ENCODE assay signal across 17 cellular contexts in genomic region chr1:32810358-32810757, GRCh38. TPM values are rescaled to one million over a fixed set of nuclear protein-coding genes. Genes with fewer than 3 reads are reported as not detected.
DNase-seq lines count a peak whose midpoint lies in the region; ATAC-seq, FAIRE-seq and TF ChIP-seq lines count a peak whose summit lies in the region.
"Had no signal": no experiment of that assay in that cellular context is flagged by ENCODE, and none has a peak within 500 bp of the region (broad histone marks: within the 10 kb centered on the region; RNA-seq: fewer than 3 reads in every experiment).

No MANE protein-coding gene starts in this region.

- DNase-seq in activated naive CD4-positive, alpha-beta T cell (lab: John Stamatoyannopoulos, UW) = no peak
- DNase-seq in K562 (ENCODE audit: extremely low read depth in 1 of 4, low spot score in 3 of 4) = no peak
- DNase-seq in islet precursor cell = peak; percentile 61
- no peak for DNase-seq in occipital lobe (lab: John Stamatoyannopoulos, UW)
- DNase-seq in activated T-cell treated with anti-CD3 and anti-CD28 coated beads, Interleukin-2, amount 50 U/mL, for 4 hours = no peak
- no peak for DNase-seq in foreskin fibroblast
- DNase-seq: AML-193; CD4-positive, alpha-beta T cell; DMS153; DMS79 treated with DMSO at 0.1 percent for 48 hours; GF-D8; H9 had no signal

- TF ChIP-seq CTCF in K562 (IDR thresholded peaks at IDR 0.05 in 2 of 3, conservative IDR thresholded peaks at IDR 0.05 in 1 of 3; ENCODE audit: insufficient read depth in 2 of 3, low read depth in 1 of 3, low read length in 3 of 3) (no peak), foreskin fibroblast (IDR thresholded peaks at IDR 0.05; ENCODE audit: low read depth, low read length) (no peak)

- no peaks in the 10 kb centered on the region for H3K27me3 ChIP-seq in K562 (ENCODE audit: control insufficient read depth in 2 of 2, insufficient read depth in 2 of 2, low read length in 2 of 2)

- in situ Hi-C loops in K562 (cut with MboI) = no loop called here

- 96% methylated on average over 5 of the region's 5 CpGs for WGBS in K562 (ENCODE audit: insufficient coverage, low coverage, missing lambda C conversion rate)

- no peak overlapping the region for H3K4me2 ChIP-seq in K562 (ENCODE audit: insufficient read depth, low read length)
- H3K4me2 ChIP-seq: A549 had no signal

- ATAC-seq in K562 = no peak
- no peak for ATAC-seq in activated T-cell treated with anti-CD3 and anti-CD28 coated beads, Interleukin-2, amount 50 U/mL, for 4 hours
- ATAC-seq: A549 had no signal

- TF ChIP-seq POLR2A in K562 (conservative IDR thresholded peaks at IDR 0.05) = no peak

- no TSS peak for BruUV-seq in K562 (replicated peaks; lab: Mats Ljungman, UMichigan)

- H3K9me3 ChIP-seq in K562 (replicated peaks; ENCODE audit: control insufficient read depth, insufficient read depth, low read depth, low read length) = no peaks in the 10 kb centered on the region
- H3K9me3 ChIP-seq: A549 had no signal

- H3K36me3 ChIP-seq in K562 (ENCODE audit: control insufficient read depth, insufficient read depth, low read length) = peaks cover 92% of the 10 kb centered on the region

- no peak overlapping the region for H2AFZ ChIP-seq in K562 (ENCODE audit: low read depth, low read length)

- peaks cover 45% of the 10 kb centered on the region for H4K20me1 ChIP-seq in K562 (replicated peaks; ENCODE audit: control insufficient read depth, insufficient read depth, low read length)

- peak overlapping the region; percentile 21 for H3K27ac Mint-ChIP-seq in activated naive CD4-positive, alpha-beta T cell treated with anti-CD3 and anti-CD28 coated beads, Interleukin-2, amount 50 U/mL, for 24 hours
- H3K27ac Mint-ChIP-seq: CD4-positive, alpha-beta T cell had no signal

- 0 out of 4 replicates have a peak overlapping the region, but pooled peaks of 1 of the 2 experiments have one; percentile 39 for H3K9ac ChIP-seq in K562 (ENCODE audit: insufficient read depth in 1 of 2, low read depth in 2 of 2, low read length in 2 of 2)

- H3K9me3 Mint-ChIP-seq in activated naive CD4-positive, alpha-beta T cell treated with anti-CD3 and anti-CD28 coated beads, Interleukin-2, amount 50 U/mL, for 24 hours = no peaks in the 10 kb centered on the region
- no peaks in the 10 kb centered on the region for H3K9me3 Mint-ChIP-seq in activated T-cell treated with anti-CD3 and anti-CD28 coated beads, Interleukin-2, amount 50 U/mL, for 4 hours
- H3K9me3 Mint-ChIP-seq: CD4-positive, alpha-beta T cell had no signal

- H3K4me3 ChIP-seq in K562 (no peak overlapping the region), foreskin fibroblast (ENCODE audit: low read depth in 1 of 2, low read length in 2 of 2) (no peak overlapping the region)
- H3K4me3 ChIP-seq: A549 had no signal

- intact Hi-C loops in K562 (cut with micrococcal nuclease) = no loop called here

- H3K4me3 Mint-ChIP-seq in activated naive CD4-positive, alpha-beta T cell treated with anti-CD3 and anti-CD28 coated beads, Interleukin-2, amount 50 U/mL, for 24 hours = no peak overlapping the region
- H3K4me3 Mint-ChIP-seq in activated T-cell treated with anti-CD3 and anti-CD28 coated beads, Interleukin-2, amount 50 U/mL, for 4 hours = no peak overlapping the region
- H3K4me3 Mint-ChIP-seq: CD4-positive, alpha-beta T cell; H9 had no signal

- H3K36me3 Mint-ChIP-seq in activated naive CD4-positive, alpha-beta T cell treated with anti-CD3 and anti-CD28 coated beads, Interleukin-2, amount 50 U/mL, for 24 hours = peaks cover 40% of the 10 kb centered on the region
- peaks cover 72% of the 10 kb centered on the region for H3K36me3 Mint-ChIP-seq in activated T-cell treated with anti-CD3 and anti-CD28 coated beads, Interleukin-2, amount 50 U/mL, for 4 hours (ENCODE audit: insufficient read depth)

- H3K9me1 ChIP-seq in K562 (ENCODE audit: control insufficient read depth, insufficient read depth, low read length) = no peaks in the 10 kb centered on the region

- TF ChIP-seq RAD21 in K562 (CRISPR knock-in tag; conservative IDR thresholded peaks at IDR 0.05 in 1 of 2, IDR thresholded peaks at IDR 0.05 in 1 of 2) = no peak

- FAIRE-seq in K562 (lab: Jason Lieb, UNC) = no peak
- FAIRE-seq: A549, H1 had no signal

- peaks cover 16 to 24% of the 10 kb centered on the region in 2 experiments; a peak in 4 of 5 replicates for H3K4me1 ChIP-seq in K562 (replicated peaks in 1 of 2; ENCODE audit: control insufficient read depth in 2 of 2, insufficient read depth in 2 of 2, low read length in 2 of 2)

- POLR2A ChIA-PET in K562 (lab: Yijun Ruan, JAX) = interaction anchor here (0.9 to 1.3 kb wide), 6 partner anchors 8 to 183 kb away, joined by 3 to 7 read pairs (median 3); no protein-coding TSS in a partner anchor

- TF ChIP-seq EP300 in K562 (IDR thresholded peaks at IDR 0.05; ENCODE audit: low read length) = no peak

- CTCF ChIA-PET in K562 (lab: Yijun Ruan, JAX; ENCODE audit: low intra/inter-chr PET ratio) = no interaction called here

- peaks cover 62% of the 10 kb centered on the region for H3K4me1 Mint-ChIP-seq in activated naive CD4-positive, alpha-beta T cell treated with anti-CD3 and anti-CD28 coated beads, Interleukin-2, amount 50 U/mL, for 24 hours
- H3K4me1 Mint-ChIP-seq in activated T-cell treated with anti-CD3 and anti-CD28 coated beads, Interleukin-2, amount 50 U/mL, for 4 hours (ENCODE audit: low read depth) = peaks cover 47% of the 10 kb centered on the region

- peaks cover 85% of the 10 kb centered on the region for H3K79me2 ChIP-seq in K562 (ENCODE audit: control insufficient read depth, insufficient read depth, low read length)

- no peaks in the 10 kb centered on the region for H3K27me3 Mint-ChIP-seq in activated naive CD4-positive, alpha-beta T cell treated with anti-CD3 and anti-CD28 coated beads, Interleukin-2, amount 50 U/mL, for 24 hours
- no peaks in the 10 kb centered on the region for H3K27me3 Mint-ChIP-seq in activated T-cell treated with anti-CD3 and anti-CD28 coated beads, Interleukin-2, amount 50 U/mL, for 4 hours (ENCODE audit: low read depth)
- H3K27me3 Mint-ChIP-seq: CD4-positive, alpha-beta T cell had no signal

- H3K27ac ChIP-seq in K562 (ENCODE audit: extremely low read depth, low read depth, low read length) = no peak overlapping the region
- H3K27ac ChIP-seq: 22Rv1, A549, C4-2B had no signal

TF ChIP-seq in K562, 482 proteins besides CTCF, POLR2A, EP300 and RAD21 (continues in another document):
- TF ChIP-seq ATF1 (CRISPR knock-in tag; IDR thresholded peaks at IDR 0.05) = no peak
- no peak for TF ChIP-seq ATF1 (tag; IDR thresholded peaks at IDR 0.05)
- no peak for TF ChIP-seq ESRRB (CRISPR knock-in tag; IDR thresholded peaks at IDR 0.05; ENCODE audit: borderline replicate concordance)
- no peak for TF ChIP-seq ARHGAP35 (IDR thresholded peaks at IDR 0.05; ENCODE audit: partially characterized antibody)
- TF ChIP-seq ZNF699 (CRISPR knock-in tag; IDR thresholded peaks at IDR 0.05; ENCODE audit: insufficient replicate concordance) = no peak
- peak; percentile 45; the same call in 1 of the 2 replicates for TF ChIP-seq RBFOX2 (IDR thresholded peaks at IDR 0.05; ENCODE audit: low read depth, low read length)
- no peak for TF ChIP-seq GATA2 (CRISPR knock-in tag; IDR thresholded peaks at IDR 0.05)
- TF ChIP-seq MTA1 (IDR thresholded peaks at IDR 0.05; ENCODE audit: borderline replicate concordance) = no peak
- peak; percentile 29; the same call in 1 of the 2 replicates for TF ChIP-seq POLR2G (IDR thresholded peaks at IDR 0.05; ENCODE audit: low read depth, low read length)
- no peak for TF ChIP-seq CBFB (CRISPR knock-in tag; IDR thresholded peaks at IDR 0.05)

RNA-seq across cellular contexts. Expression of gene YARS1, which starts 6.8 kb away (rescaled TPM):
- total RNA-seq in K562 (2011; cell fraction: chromatin; rRNA removed; ENCODE audit: low replicate concordance) = 469 and 618 TPM in 2 replicates
- 286 and 302 TPM in 2 replicates for total RNA-seq in K562 (2011; cell fraction: nucleolus; rRNA removed)
- total RNA-seq in K562 (2011; cell fraction: nucleoplasm; rRNA removed) = 416 and 469 TPM in 2 replicates
- 336 and 418 TPM in 2 replicates for total RNA-seq in K562 (2014; rRNA removed)
- 207 and 229 TPM in 2 replicates for total RNA-seq in K562 (2014; rRNA removed; fragmentation: Illumina TruSeq; extraction: Trizol)
- 127 TPM in 2 replicates for total RNA-seq in K562 (2015; rRNA removed; fragmentation: Illumina TruSeq; extraction: Trizol)
- total RNA-seq in K562 (2021) = 276 and 306 TPM in 2 replicates
- 166 and 174 TPM in 2 replicates for polyA plus RNA-seq in K562 (2011; rRNA removed)
- 69.3 and 114 TPM in 2 replicates for polyA plus RNA-seq in K562 (2011; cell fraction: cytosol; rRNA removed)
- 229 and 316 TPM in 2 replicates for polyA plus RNA-seq in K562 (2011; cell fraction: nucleus; rRNA removed)
- 197 and 532 TPM in 2 replicates for polyA plus RNA-seq in K562 (2012)
- 312 and 330 TPM in 2 replicates for polyA plus RNA-seq in K562 (2014; fragmentation: Illumina TruSeq; extraction: Trizol)
- polyA plus RNA-seq in K562 (2014; fragmentation: Nextera tagmentation; extraction: Ambion mirVana) = 10 to 100 TPM; 66.2 to 92.8 TPM
- polyA plus RNA-seq in K562 (2014; rRNA removed) = 182 and 201 TPM in 2 replicates
- 215 and 273 TPM in 2 replicates for polyA minus RNA-seq in K562 (2011; rRNA and poly(A)+ RNA removed)
- 116 and 173 TPM in 2 replicates for polyA minus RNA-seq in K562 (2011; cell fraction: cytosol; rRNA and poly(A)+ RNA removed)
- 55.7 and 137 TPM in 2 replicates for polyA minus RNA-seq in K562 (2011; cell fraction: nucleus; rRNA and poly(A)+ RNA removed)
- 43.4 TPM for total RNA-seq in occipital lobe
- total RNA-seq in activated T-cell treated with anti-CD3 and anti-CD28 coated beads, Interleukin-2, amount 50 U/mL, for 4 hours = 100 to 1,000 TPM; 243 to 304 (median 264) TPM

RNA-seq across cellular contexts. Expression of gene S100PBP, which starts 7.1 kb away (rescaled TPM):
- 129 and 333 TPM in 2 replicates for total RNA-seq in K562 (2011; cell fraction: chromatin; rRNA removed; ENCODE audit: low replicate concordance)
- total RNA-seq in K562 (2011; cell fraction: nucleolus; rRNA removed) = 72.0 and 90.1 TPM in 2 replicates
- total RNA-seq in K562 (2011; cell fraction: nucleoplasm; rRNA removed) = 168 and 289 TPM in 2 replicates
- 22.8 and 25.7 TPM in 2 replicates for total RNA-seq in K562 (2014; rRNA removed)
- 60.2 and 71.1 TPM in 2 replicates for total RNA-seq in K562 (2014; rRNA removed; fragmentation: Illumina TruSeq; extraction: Trizol)
- 36.3 and 45.2 TPM in 2 replicates for total RNA-seq in K562 (2015; rRNA removed; fragmentation: Illumina TruSeq; extraction: Trizol)
- 39.7 and 51.4 TPM in 2 replicates for total RNA-seq in K562 (2021)
- polyA plus RNA-seq in K562 (2011; rRNA removed) = 58.9 and 59.8 TPM in 2 replicates
- 11.6 and 25.9 TPM in 2 replicates for polyA plus RNA-seq in K562 (2011; cell fraction: cytosol; rRNA removed)
- polyA plus RNA-seq in K562 (2011; cell fraction: nucleus; rRNA removed) = 46.3 and 64.2 TPM in 2 replicates
- polyA plus RNA-seq in K562 (2012) = 17.6 and 23.2 TPM in 2 replicates
- 29.4 and 32.9 TPM in 2 replicates for polyA plus RNA-seq in K562 (2014; fragmentation: Illumina TruSeq; extraction: Trizol)
- 10 to 100 TPM; 22.9 to 31.8 TPM for polyA plus RNA-seq in K562 (2014; fragmentation: Nextera tagmentation; extraction: Ambion mirVana)
- 29.3 and 37.7 TPM in 2 replicates for polyA plus RNA-seq in K562 (2014; rRNA removed)
- polyA minus RNA-seq in K562 (2011; rRNA and poly(A)+ RNA removed) = 81.4 and 115 TPM in 2 replicates
- polyA minus RNA-seq in K562 (2011; cell fraction: cytosol; rRNA and poly(A)+ RNA removed) = 23.3 and 23.8 TPM in 2 replicates
- polyA minus RNA-seq in K562 (2011; cell fraction: nucleus; rRNA and poly(A)+ RNA removed) = 27.1 and 58.4 TPM in 2 replicates
- 42.7 TPM for total RNA-seq in occipital lobe
- total RNA-seq in activated T-cell treated with anti-CD3 and anti-CD28 coated beads, Interleukin-2, amount 50 U/mL, for 4 hours = 10 to 100 TPM; 14.9 to 19.6 (median 15.8) TPM
